34 cellular contexts compared by ENCODE assay signal in genomic region chr6:148336901-148337300, GRCh38.
"Had no signal": no experiment of that assay in that cellular context is flagged by ENCODE, and none has a peak within 500 bp of the region (broad histone marks: within the 10 kb centered on the region; RNA-seq: fewer than 3 reads in every experiment).

No MANE protein-coding gene starts in this region.

- H3K27me3 ChIP-seq: brain microvascular endothelial cell, dorsolateral prefrontal cortex, esophagus squamous epithelium, gastroesophageal sphincter had no signal

- H3K36me3 Mint-ChIP-seq: activated naive CD8-positive, alpha-beta T cell had no signal

- DNase-seq: activated B cell treated with CpG ODN at 0.5 μM for 24 hours; activated CD4-positive, alpha-beta T cell treated with anti-CD3 and anti-CD28 coated beads for 48 hours; activated CD4-positive, alpha-beta T cell treated with anti-CD3 and anti-CD28 coated beads, Interleukin-2, amount 50 U/mL, for 1 hour; activated CD4-positive, alpha-beta T cell treated with anti-CD3 and anti-CD28 coated beads, Interleukin-2, amount 50 U/mL, for 48 hours; activated CD8-positive, alpha-beta memory T cell treated with anti-CD3 and anti-CD28 coated beads for 24 hours; activated CD8-positive, alpha-beta T cell treated with anti-CD3 and anti-CD28 coated beads for 36 hours; activated effector memory CD4-positive, alpha-beta T cell treated with Interleukin-2 at 50 U/mL for 16 hours; activated gamma-delta T cell treated with Interleukin-2 at 50 U/mL for 16 hours; activated naive CD4-positive, alpha-beta T cell treated with anti-CD3 and anti-CD28 coated beads, Interleukin-2, amount 50 U/mL, for 16 hours; activated naive CD4-positive, alpha-beta T cell treated with Interleukin-2 at 50 U/mL for 16 hours; activated T-cell treated with anti-CD3 and anti-CD28 coated beads, Interleukin-2, amount 50 U/mL, for 4 hours; amniotic stem cell; anterior cingulate cortex; brain microvascular endothelial cell; dorsolateral prefrontal cortex; esophagus squamous epithelium; foreskin melanocyte; T-helper 1 cell; T-helper 17 cell; T1000; WERI-Rb-1 had no signal

- H3K4me3 ChIP-seq: coronary artery, dorsolateral prefrontal cortex, esophagus squamous epithelium, gastroesophageal sphincter had no signal

- H3K9me3 Mint-ChIP-seq: activated B cell treated with CpG ODN at 0.5 μM for 24 hours; activated CD8-positive, alpha-beta T cell treated with anti-CD3 and anti-CD28 coated beads for 36 hours; activated T-cell treated with anti-CD3 and anti-CD28 coated beads, Interleukin-2, amount 50 U/mL, for 4 hours; activated T-helper 17 cell treated with anti-CD3 and anti-CD28 coated beads, Interleukin-2, amount 50 U/mL, for 72 hours; central memory CD8-positive, alpha-beta T cell; dendritic cell treated with granulocyte-macrophage colony-stimulating factor and Interleukin-4, amounts not matched to agents 40 ng/mL and 50 ng/mL, for 4 days; T-helper 2 cell treated with Interferon-gamma antibody and Interleukin-4, amounts not matched to agents 5 μg/mL and 100 μg/mL, for 36 hours had no signal

- H3K27ac ChIP-seq: brain microvascular endothelial cell, coronary artery, dorsolateral prefrontal cortex, epithelial cell of prostate, esophagus squamous epithelium, gastroesophageal sphincter, WERI-Rb-1 had no signal

- ATAC-seq: activated CD4-positive, CD25-positive, alpha-beta regulatory T cell treated with anti-CD3 and anti-CD28 coated beads, Interleukin-2, amount 50 U/mL, for 24 hours; activated CD8-positive, alpha-beta T cell treated with anti-CD3 and anti-CD28 coated beads for 36 hours; activated T-cell treated with anti-CD3 and anti-CD28 coated beads, Interleukin-2, amount 50 U/mL, for 4 hours; activated T-helper 17 cell treated with anti-CD3 and anti-CD28 coated beads, Interleukin-2, amount 50 U/mL, for 72 hours; gastroesophageal sphincter; T-helper 17 cell had no signal

- H3K9me3 ChIP-seq: esophagus squamous epithelium, gastroesophageal sphincter had no signal

- H3K27ac Mint-ChIP-seq: activated B cell treated with CpG ODN at 0.5 μM for 24 hours; activated CD8-positive, alpha-beta T cell treated with anti-CD3 and anti-CD28 coated beads for 36 hours; activated naive CD8-positive, alpha-beta T cell; activated T-helper 17 cell treated with anti-CD3 and anti-CD28 coated beads, Interleukin-2, amount 50 U/mL, for 72 hours; dendritic cell treated with granulocyte-macrophage colony-stimulating factor and Interleukin-4, amounts not matched to agents 40 ng/mL and 50 ng/mL, for 4 days; T-helper 17 cell; T-helper 2 cell treated with Interferon-gamma antibody and Interleukin-4, amounts not matched to agents 5 μg/mL and 100 μg/mL, for 36 hours had no signal

- H3K4me1 Mint-ChIP-seq: activated T-helper 17 cell treated with anti-CD3 and anti-CD28 coated beads, Interleukin-2, amount 50 U/mL, for 72 hours; central memory CD8-positive, alpha-beta T cell had no signal

- FAIRE-seq: astrocyte, bronchial epithelial cell, endometrium, endothelial cell of umbilical vein had no signal

- H3K36me3 ChIP-seq: esophagus squamous epithelium, gastroesophageal sphincter, WERI-Rb-1 had no signal

- H3K4me3 Mint-ChIP-seq: activated B cell treated with CpG ODN at 0.5 μM for 24 hours; activated CD8-positive, alpha-beta T cell treated with anti-CD3 and anti-CD28 coated beads for 36 hours; activated naive CD8-positive, alpha-beta T cell; activated T-cell treated with anti-CD3 and anti-CD28 coated beads, Interleukin-2, amount 50 U/mL, for 4 hours; activated T-helper 17 cell treated with anti-CD3 and anti-CD28 coated beads, Interleukin-2, amount 50 U/mL, for 72 hours; central memory CD8-positive, alpha-beta T cell; dendritic cell treated with granulocyte-macrophage colony-stimulating factor and Interleukin-4, amounts not matched to agents 40 ng/mL and 50 ng/mL, for 4 days; T-helper 17 cell; T-helper 2 cell treated with Interferon-gamma antibody and Interleukin-4, amounts not matched to agents 5 μg/mL and 100 μg/mL, for 36 hours had no signal
